Comparison of ENCODE assay signal across 34 cellular contexts in the genomic region with DNA sequence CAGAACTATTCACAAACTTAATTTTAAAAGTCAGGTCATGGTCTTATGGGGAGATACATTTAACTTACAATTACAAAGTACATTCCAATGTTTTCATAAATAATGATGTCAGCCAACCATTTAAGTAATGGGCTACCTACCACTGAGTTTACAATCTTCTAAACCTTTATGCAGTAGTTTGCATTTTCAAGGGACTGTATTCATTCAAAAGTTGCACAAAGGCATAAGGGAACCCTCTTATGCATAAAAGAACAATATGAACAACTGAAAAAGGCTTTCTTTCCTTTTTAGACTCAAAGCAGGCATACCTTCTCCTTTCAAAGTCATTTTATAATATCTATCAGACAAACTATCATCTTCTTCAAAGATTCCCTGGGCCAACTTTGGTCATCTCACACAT.
"Had no signal": no experiment of that assay in that cellular context is flagged by ENCODE, and none has a peak within 500 bp of the region (broad histone marks: within the 10 kb centered on the region; RNA-seq: fewer than 3 reads in every experiment).

No MANE protein-coding gene starts in this region.

- H3K4me1 ChIP-seq: body of pancreas, breast epithelium had no signal

- DNase-seq: activated CD4-positive, alpha-beta memory T cell treated with anti-CD3 and anti-CD28 coated beads, Interleukin-2, amount 10 ng/mL, durations not matched to agents 7 days and 5 days; activated CD4-positive, alpha-beta T cell treated with anti-CD3 and anti-CD28 coated beads for 1 hour; activated CD4-positive, alpha-beta T cell treated with anti-CD3 and anti-CD28 coated beads for 36 hours; activated CD4-positive, alpha-beta T cell treated with anti-CD3 and anti-CD28 coated beads for 48 hours; activated CD4-positive, alpha-beta T cell treated with anti-CD3 and anti-CD28 coated beads, Interleukin-2, amount 10 ng/mL, durations not matched to agents 7 days and 5 days; activated CD4-positive, alpha-beta T cell treated with anti-CD3 and anti-CD28 coated beads, Interleukin-2, amount 50 U/mL, for 48 hours; activated CD4-positive, CD25-positive, alpha-beta regulatory T cell; activated CD8-positive, alpha-beta memory T cell treated with anti-CD3 and anti-CD28 coated beads for 24 hours; activated CD8-positive, alpha-beta memory T cell treated with anti-CD3 and anti-CD28 coated beads, Interleukin-2, amount 10 ng/mL, durations not matched to agents 7 days and 5 days; activated CD8-positive, alpha-beta memory T cell treated with anti-CD3 and anti-CD28 coated beads, Interleukin-2, amount 50 U/mL, for 48 hours; activated CD8-positive, alpha-beta T cell treated with anti-CD3 and anti-CD28 coated beads, Interleukin-2, amount 10 ng/mL, durations not matched to agents 7 days and 5 days; activated effector memory CD4-positive, alpha-beta T cell treated with anti-CD3 and anti-CD28 coated beads, Interleukin-2, amount 50 U/mL, for 16 hours; activated gamma-delta T cell treated with Interleukin-2 at 50 U/mL for 16 hours; activated naive CD4-positive, alpha-beta T cell; activated naive CD4-positive, alpha-beta T cell treated with anti-CD3 and anti-CD28 coated beads for 36 hours; activated naive CD4-positive, alpha-beta T cell treated with anti-CD3 and anti-CD28 coated beads, Interleukin-2, amount 50 U/mL, for 16 hours; activated naive CD8-positive, alpha-beta T cell treated with anti-CD3 and anti-CD28 coated beads for 36 hours; activated T-cell treated with anti-CD3 and anti-CD28 coated beads, Interleukin-2, amount 50 U/mL, for 24 hours; activated T-cell treated with anti-CD3 and anti-CD28 coated beads, Interleukin-2, amount 50 U/mL, for 48 hours; adrenal gland; amniotic stem cell; aorta; body of pancreas; brain microvascular endothelial cell; central memory CD4-positive, alpha-beta T cell; T-helper 2 cell; T-helper 9 cell had no signal

- H3K4me3 ChIP-seq: adrenal gland, body of pancreas, breast epithelium had no signal

- FAIRE-seq: astrocyte, colon, TTC549 had no signal

- H3K27ac ChIP-seq: adrenal gland, body of pancreas, brain microvascular endothelial cell, breast epithelium, VCaP had no signal

- H3K27me3 ChIP-seq: adrenal gland, body of pancreas, brain microvascular endothelial cell, breast epithelium had no signal

- H3K36me3 ChIP-seq: adrenal gland, brain microvascular endothelial cell, breast epithelium had no signal

- ATAC-seq: activated CD4-positive, alpha-beta T cell treated with anti-CD3 and anti-CD28 coated beads for 36 hours; activated CD4-positive, CD25-positive, alpha-beta regulatory T cell treated with anti-CD3 and anti-CD28 coated beads, Interleukin-2, amount 50 U/mL, for 24 hours; activated CD8-positive, alpha-beta memory T cell treated with anti-CD3 and anti-CD28 coated beads, Interleukin-2, amount 10 ng/mL, durations not matched to agents 7 days and 5 days; activated CD8-positive, alpha-beta T cell treated with anti-CD3 and anti-CD28 coated beads, Interleukin-2, amount 10 ng/mL, durations not matched to agents 7 days and 5 days; activated naive CD4-positive, alpha-beta T cell treated with anti-CD3 and anti-CD28 coated beads, Interleukin-2, amount 50 U/mL, for 72 hours; body of pancreas had no signal
